ENCODE assay signal across 16 cellular contexts in genomic region chr7:50213622-50214017, GRCh38.
A peak's percentile ranks its signal among the peaks of the same experiment; 100 is the strongest.
DNase-seq lines count a peak whose midpoint lies in the region; ATAC-seq lines count a peak whose summit lies in the region.
"Had no signal": no experiment of that assay in that cellular context is flagged by ENCODE, and none has a peak within 500 bp of the region (broad histone marks: within the 10 kb centered on the region; RNA-seq: fewer than 3 reads in every experiment).

No MANE protein-coding gene starts in this region.

- H3K36me3 Mint-ChIP-seq in activated CD8-positive, alpha-beta memory T cell treated with anti-CD3 and anti-CD28 coated beads, Interleukin-2, amount 10 ng/mL, durations not matched to agents 7 days and 5 days = no peaks in the 10 kb centered on the region
- H3K36me3 Mint-ChIP-seq in activated naive CD8-positive, alpha-beta T cell treated with anti-CD3 and anti-CD28 coated beads for 36 hours = peaks cover 11% of the 10 kb centered on the region
- no peaks in the 10 kb centered on the region for H3K36me3 Mint-ChIP-seq in stimulated activated effector memory CD8-positive, alpha-beta T cell treated with anti-CD3 and anti-CD28 coated beads, Interleukin-12 subunit alpha, Interleukin-12 subunit beta, amount 100 ng/mL, for 72 hours
- H3K36me3 Mint-ChIP-seq: brain had no signal

- H3K4me3 Mint-ChIP-seq in activated CD8-positive, alpha-beta memory T cell treated with anti-CD3 and anti-CD28 coated beads, Interleukin-2, amount 10 ng/mL, durations not matched to agents 7 days and 5 days = no peak overlapping the region
- no peak overlapping the region for H3K4me3 Mint-ChIP-seq in activated naive CD8-positive, alpha-beta T cell treated with anti-CD3 and anti-CD28 coated beads for 36 hours
- H3K4me3 Mint-ChIP-seq in stimulated activated effector memory CD8-positive, alpha-beta T cell treated with anti-CD3 and anti-CD28 coated beads, Interleukin-12 subunit alpha, Interleukin-12 subunit beta, amount 100 ng/mL, for 72 hours = no peak overlapping the region
- H3K4me3 Mint-ChIP-seq: brain, H9 had no signal

- CTCF ChIA-PET in activated CD8-positive, alpha-beta memory T cell treated with anti-CD3 and anti-CD28 coated beads, Interleukin-2, amount 10 ng/mL, durations not matched to agents 7 days and 5 days (lab: Charles Lee) = interaction anchor here (1.3 to 1.8 kb wide), 3 partner anchors 8 to 59 kb away, joined by 4 to 10 read pairs (median 4); no protein-coding TSS in a partner anchor

- no peak for ATAC-seq in activated CD8-positive, alpha-beta memory T cell treated with anti-CD3 and anti-CD28 coated beads, Interleukin-2, amount 10 ng/mL, durations not matched to agents 7 days and 5 days
- ATAC-seq in HG03139 (IDR thresholded peaks at IDR 0.05; ENCODE audit: unreplicated experiment) = peak; percentile 5
- no peak for ATAC-seq in stimulated activated effector memory CD8-positive, alpha-beta T cell treated with anti-CD3 and anti-CD28 coated beads, Interleukin-12 subunit alpha, Interleukin-12 subunit beta, amount 100 ng/mL, for 72 hours
- ATAC-seq in HG02870 (IDR thresholded peaks at IDR 0.05; ENCODE audit: unreplicated experiment) = no peak
- ATAC-seq in GM21717 (IDR thresholded peaks at IDR 0.05; ENCODE audit: unreplicated experiment) = no peak

- no peaks in the 10 kb centered on the region for H3K9me3 Mint-ChIP-seq in activated CD8-positive, alpha-beta memory T cell treated with anti-CD3 and anti-CD28 coated beads, Interleukin-2, amount 10 ng/mL, durations not matched to agents 7 days and 5 days (ENCODE audit: low read depth)
- H3K9me3 Mint-ChIP-seq in activated naive CD8-positive, alpha-beta T cell treated with anti-CD3 and anti-CD28 coated beads for 36 hours = peaks cover 2% of the 10 kb centered on the region
- no peaks in the 10 kb centered on the region for H3K9me3 Mint-ChIP-seq in stimulated activated effector memory CD8-positive, alpha-beta T cell treated with anti-CD3 and anti-CD28 coated beads, Interleukin-12 subunit alpha, Interleukin-12 subunit beta, amount 100 ng/mL, for 72 hours
- H3K9me3 Mint-ChIP-seq: brain, H9 had no signal

- peaks cover 83% of the 10 kb centered on the region for H3K4me1 Mint-ChIP-seq in activated CD8-positive, alpha-beta memory T cell treated with anti-CD3 and anti-CD28 coated beads, Interleukin-2, amount 10 ng/mL, durations not matched to agents 7 days and 5 days
- peaks cover 91% of the 10 kb centered on the region for H3K4me1 Mint-ChIP-seq in activated naive CD8-positive, alpha-beta T cell treated with anti-CD3 and anti-CD28 coated beads for 36 hours
- peaks cover 67% of the 10 kb centered on the region for H3K4me1 Mint-ChIP-seq in stimulated activated effector memory CD8-positive, alpha-beta T cell treated with anti-CD3 and anti-CD28 coated beads, Interleukin-12 subunit alpha, Interleukin-12 subunit beta, amount 100 ng/mL, for 72 hours
- H3K4me1 Mint-ChIP-seq: brain, H9 had no signal

- peak overlapping the region; percentile 93 for H3K27ac Mint-ChIP-seq in activated CD8-positive, alpha-beta memory T cell treated with anti-CD3 and anti-CD28 coated beads, Interleukin-2, amount 10 ng/mL, durations not matched to agents 7 days and 5 days
- H3K27ac Mint-ChIP-seq in activated naive CD8-positive, alpha-beta T cell treated with anti-CD3 and anti-CD28 coated beads for 36 hours = peak overlapping the region; percentile 85
- peak overlapping the region; percentile 24 for H3K27ac Mint-ChIP-seq in stimulated activated effector memory CD8-positive, alpha-beta T cell treated with anti-CD3 and anti-CD28 coated beads, Interleukin-12 subunit alpha, Interleukin-12 subunit beta, amount 100 ng/mL, for 72 hours
- H3K27ac Mint-ChIP-seq: brain had no signal

- no peaks in the 10 kb centered on the region for H3K27me3 Mint-ChIP-seq in activated CD8-positive, alpha-beta memory T cell treated with anti-CD3 and anti-CD28 coated beads, Interleukin-2, amount 10 ng/mL, durations not matched to agents 7 days and 5 days
- no peaks in the 10 kb centered on the region for H3K27me3 Mint-ChIP-seq in activated naive CD8-positive, alpha-beta T cell treated with anti-CD3 and anti-CD28 coated beads for 36 hours

- no peak for DNase-seq in activated CD8-positive, alpha-beta memory T cell treated with anti-CD3 and anti-CD28 coated beads, Interleukin-2, amount 10 ng/mL, durations not matched to agents 7 days and 5 days
- no peak for DNase-seq in activated CD8-positive, alpha-beta memory T cell treated with anti-CD3 and anti-CD28 coated beads for 24 hours
- no peak for DNase-seq in activated naive CD8-positive, alpha-beta T cell treated with anti-CD3 and anti-CD28 coated beads for 36 hours
- peak in 1 of 2 donors; percentile 47 for DNase-seq in stimulated activated effector memory CD8-positive, alpha-beta T cell treated with anti-CD3 and anti-CD28 coated beads, Interleukin-12 subunit alpha, Interleukin-12 subunit beta, amount 100 ng/mL, for 72 hours (ENCODE audit: low spot score in 2 of 2)
- DNase-seq in NCI-H526 (lab: John Stamatoyannopoulos, UW) = no peak
- DNase-seq: activated effector memory CD4-positive, alpha-beta T cell treated with Interleukin-2 at 50 U/mL for 16 hours; Caco-2; H9; NCI-H187; NCI-H446 treated with DMSO at 0.1 percent for 48 hours; SHP77; T-helper 9 cell had no signal

Comparison
In these comparisons a context has a peak if more than half of its experiments do, and no peak if none do; other contexts are left out.
1. H3K27ac Mint-ChIP-seq: peak in every context shown above with its lines; median percentile 93 in activated CD8-positive, alpha-beta memory T cell treated with anti-CD3 and anti-CD28 coated beads, Interleukin-2, amount 10 ng/mL, durations not matched to agents 7 days and 5 days; 85 in activated naive CD8-positive, alpha-beta T cell treated with anti-CD3 and anti-CD28 coated beads for 36 hours; 24 in stimulated activated effector memory CD8-positive, alpha-beta T cell treated with anti-CD3 and anti-CD28 coated beads, Interleukin-12 subunit alpha, Interleukin-12 subunit beta, amount 100 ng/mL, for 72 hours.